Comparison of ENCODE assay signal across 33 cellular contexts in genomic region chr12:77368379-77368778, GRCh38.
"Had no signal": no experiment of that assay in that cellular context is flagged by ENCODE, and none has a peak within 500 bp of the region (broad histone marks: within the 10 kb centered on the region; RNA-seq: fewer than 3 reads in every experiment).

No MANE protein-coding gene starts in this region.

- ATAC-seq: activated naive CD4-positive, alpha-beta T cell treated with anti-CD3 and anti-CD28 coated beads, Interleukin-2, amount 50 U/mL, for 72 hours; activated naive CD8-positive, alpha-beta T cell treated with anti-CD3 and anti-CD28 coated beads, Interleukin-2, amount 50 U/mL, for 24 hours; activated T-cell treated with anti-CD3 and anti-CD28 coated beads, Interleukin-2, amount 50 U/mL, for 4 hours; activated T-cell treated with anti-CD3 and anti-CD28 coated beads, Interleukin-2, amount 50 U/mL, for 72 hours; activated T-helper 17 cell treated with anti-CD3 and anti-CD28 coated beads, Interleukin-2, amount 50 U/mL, for 72 hours; body of pancreas had no signal

- H3K4me3 ChIP-seq: adrenal gland, ascending aorta, body of pancreas, breast epithelium, cardiac muscle cell had no signal

- H3K27ac ChIP-seq: adrenal gland, ascending aorta, body of pancreas, brain microvascular endothelial cell, breast epithelium, cardiac muscle cell had no signal

- H3K9me3 ChIP-seq: adrenal gland, ascending aorta, body of pancreas, breast epithelium had no signal

- H3K36me3 ChIP-seq: adrenal gland, ascending aorta, brain microvascular endothelial cell, breast epithelium, cardiac muscle cell had no signal

- H3K27me3 ChIP-seq: adrenal gland, ascending aorta, body of pancreas, brain microvascular endothelial cell, breast epithelium, cardiac muscle cell had no signal

- DNase-seq: activated effector memory CD4-positive, alpha-beta T cell treated with anti-CD3 and anti-CD28 coated beads, Interleukin-2, amount 50 U/mL, for 16 hours; activated effector memory CD4-positive, alpha-beta T cell treated with Interleukin-2 at 50 U/mL for 16 hours; activated gamma-delta T cell; activated gamma-delta T cell treated with Interleukin-2 at 50 U/mL for 16 hours; activated naive CD4-positive, alpha-beta T cell; activated naive CD4-positive, alpha-beta T cell treated with anti-CD3 and anti-CD28 coated beads for 36 hours; activated naive CD4-positive, alpha-beta T cell treated with anti-CD3 and anti-CD28 coated beads, Interleukin-2, amount 10 ng/mL, durations not matched to agents 7 days and 5 days; activated naive CD4-positive, alpha-beta T cell treated with anti-CD3 and anti-CD28 coated beads, Interleukin-2, amount 50 U/mL, for 16 hours; activated naive CD4-positive, alpha-beta T cell treated with Interleukin-2 at 50 U/mL for 16 hours; activated naive CD8-positive, alpha-beta T cell treated with anti-CD3 and anti-CD28 coated beads for 36 hours; activated naive CD8-positive, alpha-beta T cell treated with anti-CD3 and anti-CD28 coated beads, Interleukin-2, amount 10 ng/mL, durations not matched to agents 7 days and 5 days; activated naive CD8-positive, alpha-beta T cell treated with anti-CD3 and anti-CD28 coated beads, Interleukin-2, amount 50 U/mL, for 24 hours; activated T-cell treated with anti-CD3 and anti-CD28 coated beads for 4 hours; activated T-cell treated with anti-CD3 and anti-CD28 coated beads, Interleukin-2, amount 50 U/mL, for 1 hour; activated T-cell treated with anti-CD3 and anti-CD28 coated beads, Interleukin-2, amount 50 U/mL, for 24 hours; activated T-cell treated with anti-CD3 and anti-CD28 coated beads, Interleukin-2, amount 50 U/mL, for 4 hours; activated T-cell treated with anti-CD3 and anti-CD28 coated beads, Interleukin-2, amount 50 U/mL, for 48 hours; activated T-cell treated with anti-CD3 and anti-CD28 coated beads, Interleukin-2, amount 50 U/mL, for 72 hours; adrenal gland; amniotic stem cell; amygdala; anterior cingulate cortex; aorta; body of pancreas; brain microvascular endothelial cell; caudate nucleus; central memory CD4-positive, alpha-beta T cell; cerebellar nuclear complex had no signal

- H3K4me1 ChIP-seq: adrenal gland, ascending aorta, body of pancreas, breast epithelium had no signal
